17 cellular contexts compared by ENCODE assay signal in genomic region chr4:19823781-19824180, GRCh38.
"Had no signal": no experiment of that assay in that cellular context is flagged by ENCODE, and none has a peak within 500 bp of the region (broad histone marks: within the 10 kb centered on the region; RNA-seq: fewer than 3 reads in every experiment).

No MANE protein-coding gene starts in this region.

- DNase-seq: effector memory CD8-positive, alpha-beta T cell; foreskin keratinocyte; head of caudate nucleus; kidney; left cardiac atrium; left ventricle myocardium superior; mesendoderm; naive B cell; occipital lobe; pancreas; psoas muscle; retina; stimulated activated CD4-positive, alpha-beta T cell treated with anti-CD3 and anti-CD28 coated beads, Interleukin-2, amount 100 ng/mL, for 24 hours; stimulated activated naive CD4-positive, alpha-beta T cell treated with Interleukin-2 at 50 U/mL for 16 hours; trophoblast cell had no signal

- H3K4me3 ChIP-seq: esophagus muscularis mucosa, hepatocyte, pancreas, psoas muscle had no signal

- H3K36me3 ChIP-seq: esophagus muscularis mucosa, pancreas had no signal

- H3K4me1 ChIP-seq: foreskin keratinocyte, pancreas, psoas muscle had no signal

- H3K9me3 ChIP-seq: esophagus muscularis mucosa, pancreas, psoas muscle had no signal

- H3K27me3 ChIP-seq: esophagus muscularis mucosa, foreskin keratinocyte, hepatocyte, pancreas had no signal
